1 cellular context compared by ENCODE assay signal in the genomic region with DNA sequence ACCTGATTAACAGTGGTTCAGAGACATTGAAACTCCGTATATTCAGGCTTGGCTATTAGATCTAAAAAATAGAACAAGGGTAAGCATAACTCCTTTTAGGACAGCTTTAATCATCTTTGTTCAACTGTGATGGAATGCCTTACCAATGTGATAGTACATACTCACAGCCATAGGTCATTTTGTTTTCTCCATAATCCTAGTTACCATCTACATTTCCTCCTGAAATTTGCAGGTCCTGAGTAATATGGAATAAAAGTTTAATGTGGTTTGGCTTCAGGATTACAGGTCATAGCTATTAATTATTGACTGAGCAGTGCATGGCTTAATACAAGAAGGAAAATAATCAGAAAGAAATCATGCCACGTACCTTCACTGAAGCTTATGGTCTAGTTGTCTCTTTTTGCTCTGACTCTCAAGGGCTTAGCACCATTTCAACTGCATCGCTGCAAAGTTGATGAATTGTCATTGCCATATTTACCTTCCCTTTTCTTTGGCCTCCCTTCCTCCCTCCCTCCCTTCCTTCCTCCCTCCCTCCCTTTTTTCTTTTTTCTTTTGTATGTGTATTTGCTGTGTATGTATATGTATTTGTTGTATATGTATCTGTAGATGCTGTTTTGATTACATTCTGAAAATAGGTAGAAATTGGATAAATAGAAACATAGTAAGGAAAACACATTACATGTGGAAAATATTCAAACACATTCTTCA.
TF ChIP-seq lines count a peak whose summit lies in the region.

No MANE protein-coding gene starts in this region.

TF ChIP-seq in IMR-90, 13 proteins besides CTCF, POLR2A, EP300 and RAD21:
- TF ChIP-seq, protein P1, sequence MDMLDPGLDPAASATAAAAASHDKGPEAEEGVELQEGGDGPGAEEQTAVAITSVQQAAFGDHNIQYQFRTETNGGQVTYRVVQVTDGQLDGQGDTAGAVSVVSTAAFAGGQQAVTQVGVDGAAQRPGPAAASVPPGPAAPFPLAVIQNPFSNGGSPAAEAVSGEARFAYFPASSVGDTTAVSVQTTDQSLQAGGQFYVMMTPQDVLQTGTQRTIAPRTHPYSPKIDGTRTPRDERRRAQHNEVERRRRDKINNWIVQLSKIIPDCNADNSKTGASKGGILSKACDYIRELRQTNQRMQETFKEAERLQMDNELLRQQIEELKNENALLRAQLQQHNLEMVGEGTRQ (IDR thresholded peaks at IDR 0.05; ENCODE audit: low read depth, low read length): no peak
- TF ChIP-seq MXI1 (IDR thresholded peaks at IDR 0.05; ENCODE audit: borderline replicate concordance, low read depth, low read length): no peak
- TF ChIP-seq RCOR1 (IDR thresholded peaks at IDR 0.05; ENCODE audit: insufficient replicate concordance, low read length): no peak
- no peak for TF ChIP-seq CEBPB (IDR thresholded peaks at IDR 0.05; ENCODE audit: low read depth, low read length)
- TF ChIP-seq FOS (IDR thresholded peaks at IDR 0.05; ENCODE audit: low read depth, low read length): no peak
- no peak for TF ChIP-seq CHD1 (IDR thresholded peaks at IDR 0.05; ENCODE audit: low read depth, low read length)
- TF ChIP-seq MAFK (IDR thresholded peaks at IDR 0.05; ENCODE audit: low read depth, low read length): no peak
- TF ChIP-seq, protein P2, sequence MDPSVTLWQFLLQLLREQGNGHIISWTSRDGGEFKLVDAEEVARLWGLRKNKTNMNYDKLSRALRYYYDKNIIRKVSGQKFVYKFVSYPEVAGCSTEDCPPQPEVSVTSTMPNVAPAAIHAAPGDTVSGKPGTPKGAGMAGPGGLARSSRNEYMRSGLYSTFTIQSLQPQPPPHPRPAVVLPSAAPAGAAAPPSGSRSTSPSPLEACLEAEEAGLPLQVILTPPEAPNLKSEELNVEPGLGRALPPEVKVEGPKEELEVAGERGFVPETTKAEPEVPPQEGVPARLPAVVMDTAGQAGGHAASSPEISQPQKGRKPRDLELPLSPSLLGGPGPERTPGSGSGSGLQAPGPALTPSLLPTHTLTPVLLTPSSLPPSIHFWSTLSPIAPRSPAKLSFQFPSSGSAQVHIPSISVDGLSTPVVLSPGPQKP (IDR thresholded peaks at IDR 0.05; ENCODE audit: borderline replicate concordance, low read depth, low read length): no peak
- TF ChIP-seq NFE2L2 (IDR thresholded peaks at IDR 0.05; ENCODE audit: low read depth, low read length): no peak
